In genomic region chr20:44671541-44671940, GRCh38 we compare ENCODE assay signal across 8 cellular contexts. TPM values are rescaled to one million over a fixed set of nuclear protein-coding genes. Genes with fewer than 3 reads are reported as not detected.
DNase-seq lines count a peak whose midpoint lies in the region; ATAC-seq and TF ChIP-seq lines count a peak whose summit lies in the region.
"Not testable (repeated sequence)": the region's sequence is repeated elsewhere in the genome, so short reads cannot be mapped to it uniquely, and the experiment has no call there.

No MANE protein-coding gene starts in this region.

- not testable (repeated sequence) for TF ChIP-seq POLR2A in Peyer's patch (IDR thresholded peaks at IDR 0.05)

- POLR2A ChIA-PET in CD8-positive, alpha-beta memory T cell (lab: Charles Lee), result interaction anchor here (0.9 to 1.4 kb wide), 3 partner anchors 10 to 53 kb away, joined by 3 to 5 read pairs (median 3); no protein-coding TSS in a partner anchor

- H3K27ac Mint-ChIP-seq in CD8-positive, alpha-beta memory T cell, result peak overlapping the region in 2 of 8 donors; percentile 97 to 98
- not testable (repeated sequence) for H3K27ac Mint-ChIP-seq in central memory CD8-positive, alpha-beta T cell (ENCODE audit: low read depth)

- not testable (repeated sequence) for TF ChIP-seq CTCF in Peyer's patch (IDR thresholded peaks at IDR 0.05)

- H3K4me1 Mint-ChIP-seq in CD8-positive, alpha-beta memory T cell, result peaks cover 3 to 13% (median 11%) of the 10 kb centered on the region in 3 donors
- not testable (repeated sequence) for H3K4me1 Mint-ChIP-seq in central memory CD8-positive, alpha-beta T cell

- CTCF ChIA-PET in CD8-positive, alpha-beta memory T cell (lab: Charles Lee), result interaction anchor here (0.9 to 2.9 kb wide), 5 partner anchors 10 to 439 kb away, joined by 3 to 24 read pairs (median 4); no protein-coding TSS in a partner anchor

- not testable (repeated sequence) for H3K9me3 ChIP-seq in CD8-positive, alpha-beta memory T cell (ENCODE audit: low read length); Peyer's patch

- not testable (repeated sequence) for H3K27me3 ChIP-seq in CD8-positive, alpha-beta memory T cell (ENCODE audit: insufficient read depth, low read length, poor library complexity, severe bottlenecking); Peyer's patch

- peak overlapping the region in 5 of 7 donors; percentile 88 to 94 (median 89) for H3K4me3 Mint-ChIP-seq in CD8-positive, alpha-beta memory T cell
- H3K4me3 Mint-ChIP-seq in central memory CD8-positive, alpha-beta T cell, result peak overlapping the region; percentile 89

- not testable (repeated sequence) for H3K27me3 Mint-ChIP-seq in CD8-positive, alpha-beta memory T cell; central memory CD8-positive, alpha-beta T cell

- H3K4me1 ChIP-seq in CD8-positive, alpha-beta memory T cell (ENCODE audit: insufficient read depth, low read length), result peaks cover 15% of the 10 kb centered on the region
- not testable (repeated sequence) for H3K4me1 ChIP-seq in Peyer's patch

- not testable (repeated sequence) for H3K36me3 Mint-ChIP-seq in CD8-positive, alpha-beta memory T cell
- peaks cover 17% of the 10 kb centered on the region for H3K36me3 Mint-ChIP-seq in central memory CD8-positive, alpha-beta T cell (ENCODE audit: insufficient read depth)

- H3K4me3 ChIP-seq in CD8-positive, alpha-beta memory T cell (ENCODE audit: low read length), result peak overlapping the region; percentile 73
- H3K4me3 ChIP-seq in Jurkat, Clone E6-1 (ENCODE audit: low read length), result peak overlapping the region; percentile 74
- peak overlapping the region in 2 of 4 donors; percentile 2 to 12 for H3K4me3 ChIP-seq in Peyer's patch

- peak overlapping the region; percentile 16 for H3K27ac ChIP-seq in CD8-positive, alpha-beta memory T cell (ENCODE audit: low read depth, low read length)
- H3K27ac ChIP-seq in Peyer's patch, result peak overlapping the region in 1 of 4 donors; percentile 43

- DNase-seq in CD8-positive, alpha-beta memory T cell, result peak; percentile 33 to 82 (median 60)
- DNase-seq in Jurkat, Clone E6-1 (ENCODE audit: low read depth, low spot score), result peak; percentile 91
- DNase-seq in Peyer's patch (peak in 2 of 3 donors; percentile 73 to 86), activated T-helper 1 cell treated with Interleukin-2 at 50 U/mL for 16 hours (ENCODE audit: low read depth) (peak; percentile 48)
- peak; percentile 76 for DNase-seq in activated CD4-positive, alpha-beta T cell treated with anti-CD3 and anti-CD28 coated beads for 48 hours
- peak; percentile 25 to 60 for DNase-seq in central memory CD8-positive, alpha-beta T cell (ENCODE audit: low spot score in 2 of 2)
- peak; percentile 25 to 29 for DNase-seq in stimulated activated CD4-positive, alpha-beta T cell treated with anti-CD3 and anti-CD28 coated beads, Interleukin-1b, Interleukin-23, amount 100 ng/mL, for 1 hour (ENCODE audit: low read depth in 2 of 2)
- DNase-seq in stimulated activated CD8-positive, alpha-beta memory T cell treated with anti-CD3 and anti-CD28 coated beads, Interleukin-7, amount 100 ng/mL, for 4 hours (ENCODE audit: low read depth in 2 of 2), result peak; percentile 63 to 65

- not testable (repeated sequence) for H3K36me3 ChIP-seq in CD8-positive, alpha-beta memory T cell (ENCODE audit: insufficient read depth, low read length); Peyer's patch

- H3K9me3 Mint-ChIP-seq in CD8-positive, alpha-beta memory T cell; central memory CD8-positive, alpha-beta T cell: not testable (repeated sequence)

- ATAC-seq in central memory CD8-positive, alpha-beta T cell (replicated peaks; ENCODE audit: extremely low read depth, poor library complexity, severe bottlenecking), result peak; percentile 100

RNA-seq across cellular contexts. Expression of gene ADA, which starts 20.0 kb away (rescaled TPM):
- 10 to 100 TPM; 21.1 to 21.3 TPM for total RNA-seq in CD8-positive, alpha-beta memory T cell
- polyA plus RNA-seq in CD8-positive, alpha-beta memory T cell, result 56.4 TPM
- 1,574 TPM for polyA plus RNA-seq in Jurkat, Clone E6-1 (2012; ENCODE audit: insufficient read depth, insufficient read length)
- 10 to 100 TPM in 1 of 4 donors, 1 to 10 TPM in 3; 1.6 to 25.6 (median 5.0) TPM for total RNA-seq in Peyer's patch

RNA-seq across cellular contexts. Expression of gene CCN5, which starts 43.6 kb away (rescaled TPM):
- not detected for total RNA-seq in CD8-positive, alpha-beta memory T cell
- not detected for polyA plus RNA-seq in CD8-positive, alpha-beta memory T cell
- polyA plus RNA-seq in Jurkat, Clone E6-1 (2012; ENCODE audit: insufficient read depth, insufficient read length), result not detected
- total RNA-seq in Peyer's patch, result 10 to 100 TPM in 2 of 4 donors, 1 to 10 TPM in 2; 5.8 to 32.2 (median 11.2) TPM

Comparison
In these comparisons a context has a peak if more than half of its experiments do, and no peak if none do; other contexts are left out.
1. DNase-seq: peak in every context shown above with its lines; median percentile 91 in Jurkat, Clone E6-1; 80 in Peyer's patch; 76 in activated CD4-positive, alpha-beta T cell treated with anti-CD3 and anti-CD28 coated beads for 48 hours; 64 in stimulated activated CD8-positive, alpha-beta memory T cell treated with anti-CD3 and anti-CD28 coated beads, Interleukin-7, amount 100 ng/mL, for 4 hours; 60 in CD8-positive, alpha-beta memory T cell; 48 in activated T-helper 1 cell treated with Interleukin-2 at 50 U/mL for 16 hours; 42 in central memory CD8-positive, alpha-beta T cell; 27 in stimulated activated CD4-positive, alpha-beta T cell treated with anti-CD3 and anti-CD28 coated beads, Interleukin-1b, Interleukin-23, amount 100 ng/mL, for 1 hour.
2. RNA of gene CCN5, which starts 43.6 kb away (total RNA-seq): 5.8 to 32.2 TPM in Peyer's patch; not detected in CD8-positive, alpha-beta memory T cell; every median in the first group is over 4 times any median in the second.